ENCODE assay signal across 8 cellular contexts in genomic region chr1:33099290-33100118, GRCh38.
A peak's percentile ranks its signal among the peaks of the same experiment; 100 is the strongest.
DNase-seq lines count a peak whose midpoint lies in the region; ATAC-seq and TF ChIP-seq lines count a peak whose summit lies in the region.

No MANE protein-coding gene starts in this region.

- TF ChIP-seq CTCF in fibroblast of mammary gland (conservative IDR thresholded peaks at IDR 0.05; ENCODE audit: control insufficient read depth, insufficient read depth, low read depth, low read length), result peak; percentile 52

- peak; percentile 87 for ATAC-seq in GM21737 (IDR thresholded peaks at IDR 0.05; ENCODE audit: unreplicated experiment)

- H3K4me3 ChIP-seq in fibroblast of mammary gland (ENCODE audit: control insufficient read depth, low read depth, low read length), result no peak overlapping the region

- DNase-seq in CD1c-positive myeloid dendritic cell (ENCODE audit: extremely low spot score), result peak; percentile 29
- DNase-seq in NCI-H2107 (lab: John Stamatoyannopoulos, UW), result peak; percentile 56
- DNase-seq in activated CD8-positive, alpha-beta memory T cell treated with anti-CD3 and anti-CD28 coated beads, Interleukin-2, amount 50 U/mL, for 24 hours (ENCODE audit: extremely low read depth), result peak; percentile 36
- peak; percentile 100 for DNase-seq in fibroblast of mammary gland (ENCODE audit: low read depth)
- peak; percentile 19 to 34 for DNase-seq in stimulated activated CD4-positive, alpha-beta T cell treated with anti-CD3 and anti-CD28 coated beads, Interleukin-1b, Interleukin-23, amount 100 ng/mL, for 1 hour (ENCODE audit: low read depth in 2 of 2)
- no peak for DNase-seq in medulla oblongata (ENCODE audit: extremely low spot score)
- no peak for DNase-seq in SHP77 (lab: John Stamatoyannopoulos, UW)

Comparison
In these comparisons a context has a peak if more than half of its experiments do, and no peak if none do; other contexts are left out.
1. DNase-seq: peak in CD1c-positive myeloid dendritic cell (single experiment), NCI-H2107 (single experiment), activated CD8-positive, alpha-beta memory T cell treated with anti-CD3 and anti-CD28 coated beads, Interleukin-2, amount 50 U/mL, for 24 hours (single experiment), fibroblast of mammary gland (single experiment) and stimulated activated CD4-positive, alpha-beta T cell treated with anti-CD3 and anti-CD28 coated beads, Interleukin-1b, Interleukin-23, amount 100 ng/mL, for 1 hour (2 of 2); none in medulla oblongata (single experiment) and SHP77 (0 of 2).